In genomic region chr14:67517083-67517482, GRCh38 we compare ENCODE assay signal across 11 cellular contexts. TPM values are rescaled to one million over a fixed set of nuclear protein-coding genes. Genes with fewer than 3 reads are reported as not detected.
A peak's percentile ranks its signal among the peaks of the same experiment; 100 is the strongest.
DNase-seq lines count a peak whose midpoint lies in the region; ATAC-seq and TF ChIP-seq lines count a peak whose summit lies in the region.
"Had no signal": no experiment of that assay in that cellular context is flagged by ENCODE, and none has a peak within 500 bp of the region (broad histone marks: within the 10 kb centered on the region; RNA-seq: fewer than 3 reads in every experiment).

No MANE protein-coding gene starts in this region.

- WGBS in heart left ventricle, 4 donors, result 22 to 35% (median 26%) methylated on average over 12 of the region's 12 CpGs

- TF ChIP-seq CTCF in heart left ventricle (IDR thresholded peaks at IDR 0.05), result peak in 4 of 12 donors; percentile 7 to 31 (median 18)

- H3K4me1 ChIP-seq in adipocyte (ENCODE audit: control insufficient read depth, insufficient read depth, low read length) (peaks cover 15% of the 10 kb centered on the region), heart left ventricle (peaks cover 0 to 31% (median 7%) of the 10 kb centered on the region in 12 donors)

- in situ Hi-C loops in G401 (cut with HindIII; ENCODE audit: low sequenced_read_pairs), result no loop called here

- H3K9ac ChIP-seq in adipocyte (ENCODE audit: low read length), result no peak overlapping the region

- no peak overlapping the region for H3K27ac ChIP-seq in heart left ventricle

- peak in 3 of 4 donors; percentile 58 to 76 (median 70) for ATAC-seq in heart left ventricle
- ATAC-seq in HG02973 (IDR thresholded peaks at IDR 0.05; ENCODE audit: unreplicated experiment), result no peak
- no peak for ATAC-seq in GM19035 (IDR thresholded peaks at IDR 0.05; ENCODE audit: unreplicated experiment)
- no peak for ATAC-seq in HG03460 (IDR thresholded peaks at IDR 0.05; ENCODE audit: unreplicated experiment)

- no peak for TF ChIP-seq POLR2A in heart left ventricle (IDR thresholded peaks at IDR 0.05)

- H3K36me3 ChIP-seq in adipocyte (ENCODE audit: control insufficient read depth, insufficient read depth, low read length, severe bottlenecking) (no peaks in the 10 kb centered on the region), heart left ventricle (no peaks in the 10 kb centered on the region)

- DNase-seq in G401 (ENCODE audit: low spot score), result peak; percentile 86
- peak; percentile 46 for DNase-seq in adipocyte (ENCODE audit: low read depth)
- DNase-seq in heart left ventricle, result peak in 4 of 5 donors; percentile 27 to 67 (median 46)
- DNase-seq in pons (ENCODE audit: low spot score), result peak; percentile 84
- no peak for DNase-seq in SKM-1 (lab: John Stamatoyannopoulos, UW; ENCODE audit: unreplicated experiment)
- DNase-seq: activated B cell treated with CpG ODN at 0.5 μM for 24 hours, NCI-H510A had no signal

- H3K4me3 ChIP-seq in adipocyte (ENCODE audit: low read length), result no peak overlapping the region
- no peak overlapping the region for H3K4me3 ChIP-seq in heart left ventricle

- H3K9me3 ChIP-seq in adipocyte (ENCODE audit: control insufficient read depth, low read length) (no peaks in the 10 kb centered on the region), heart left ventricle (no peaks in the 10 kb centered on the region)

- peaks cover 32% of the 10 kb centered on the region for H3K27me3 ChIP-seq in adipocyte (replicated peaks; ENCODE audit: control insufficient read depth, insufficient read depth, low read length)
- peaks cover 0 to 29% (median 0%) of the 10 kb centered on the region in 9 donors for H3K27me3 ChIP-seq in heart left ventricle

- intact Hi-C loops in heart left ventricle (cut with DNase I), result loop anchor here in 1 of 10 donors (5.0 kb wide), 1 partner anchor 90 kb away; no protein-coding TSS in a partner anchor

RNA-seq across cellular contexts. Expression of gene PLEKHH1, which starts 16.0 kb away (rescaled TPM):
- total RNA-seq in G401 (2014; rRNA removed; shearing (Covaris generic)), result 4.8 and 8.6 TPM in 2 replicates
- 1 to 10 TPM; 2.4 to 9.2 (median 5.2) TPM for total RNA-seq in heart left ventricle
- 1 to 10 TPM; 3.4 to 6.3 TPM for polyA plus RNA-seq in heart left ventricle
- total RNA-seq: mononuclear cell had no signal

RNA-seq across cellular contexts. Expression of gene TMEM229B, which starts 28.6 kb away (rescaled TPM):
- 0.18 and 0.41 TPM in 2 replicates for total RNA-seq in G401 (2014; rRNA removed; shearing (Covaris generic))
- total RNA-seq in heart left ventricle, result 1 to 10 TPM in 8 of 9 donors, under 1 TPM in 1; 0.69 to 6.5 (median 2.0) TPM
- 1 to 10 TPM in 1 of 2 donors, under 1 TPM in 1; 0.80 to 1.2 TPM for polyA plus RNA-seq in heart left ventricle

Comparison
In these comparisons a context has a peak if more than half of its experiments do, and no peak if none do; other contexts are left out.
1. ATAC-seq: peak in heart left ventricle (3 of 4); none in HG02973 (single experiment), GM19035 (single experiment) and HG03460 (single experiment).